In genomic region chrX:11663875-11664210, GRCh38 we compare ENCODE assay signal across 10 cellular contexts. TPM values are rescaled to one million over a fixed set of nuclear protein-coding genes. Genes with fewer than 3 reads are reported as not detected.
DNase-seq lines count a peak whose midpoint lies in the region; ATAC-seq and TF ChIP-seq lines count a peak whose summit lies in the region.
"Had no signal": no experiment of that assay in that cellular context is flagged by ENCODE, and none has a peak within 500 bp of the region (broad histone marks: within the 10 kb centered on the region; RNA-seq: fewer than 3 reads in every experiment).

No MANE protein-coding gene starts in this region.

- H4K20me1 ChIP-seq in SK-N-SH (ENCODE audit: insufficient read depth): no peaks in the 10 kb centered on the region

- intact Hi-C loops in lower lobe of right lung (cut with DNase I): no loop called here
- intact Hi-C loops in tibial artery (cut with DNase I; ENCODE audit: low total_unique reads): no loop called here

- 15% methylated on average over 5 of the region's 6 CpGs for WGBS in SK-N-SH (ENCODE audit: low lambda C conversion rate)

- H3F3A ChIP-seq in SK-N-SH (replicated peaks; ENCODE audit: insufficient read depth): no peaks in the 10 kb centered on the region

- H3K9me3 ChIP-seq in lower lobe of right lung: no peaks in the 10 kb centered on the region
- H3K9me3 ChIP-seq in tibial artery: peaks cover 0 to 8% (median 0%) of the 10 kb centered on the region in 3 donors
- no peaks in the 10 kb centered on the region for H3K9me3 ChIP-seq in SK-N-SH

- no peak for TF ChIP-seq CTCF in coronary artery (IDR thresholded peaks at IDR 0.05)
- no peak for TF ChIP-seq CTCF in lower lobe of right lung (IDR thresholded peaks at IDR 0.05)
- no peak for TF ChIP-seq CTCF in tibial artery (IDR thresholded peaks at IDR 0.05)
- TF ChIP-seq CTCF in SK-N-SH (IDR thresholded peaks at IDR 0.05): no peak

- H3K27me3 ChIP-seq in lower lobe of right lung (ENCODE audit: low read depth) (peaks cover 16% of the 10 kb centered on the region), tibial artery (no peaks in the 10 kb centered on the region), SK-N-SH (ENCODE audit: insufficient read depth) (peaks cover 42% of the 10 kb centered on the region; the same call in 1 of the 2 replicates)

- TF ChIP-seq RAD21 in SK-N-SH (IDR thresholded peaks at IDR 0.05; ENCODE audit: low read length): no peak

- TF ChIP-seq EP300 in SK-N-SH (IDR thresholded peaks at IDR 0.05; ENCODE audit: borderline replicate concordance in 1 of 2, low read depth in 1 of 2, low read length in 1 of 2): no peak

- H3K9me2 ChIP-seq in SK-N-SH: no peaks in the 10 kb centered on the region

- H3K9ac ChIP-seq in SK-N-SH: no peak overlapping the region

- H2AFZ ChIP-seq in SK-N-SH (ENCODE audit: low read depth): no peak overlapping the region

- CTCF ChIA-PET in SK-N-SH (lab: Yijun Ruan, JAX): interaction anchor here (1.3 kb wide), 1 partner anchor 15 kb away, joined by 5 read pairs; no protein-coding TSS in a partner anchor

- POLR2A ChIA-PET in SK-N-SH (lab: Yijun Ruan, JAX): no interaction called here

- H3K4me3 ChIP-seq in coronary artery (peak overlapping the region; percentile 64), lower lobe of right lung (peak overlapping the region; percentile 52), tibial artery (peak overlapping the region; percentile 55 to 59), SK-N-SH (ENCODE audit: low read depth in 2 of 2, low read length in 1 of 2) (no peak overlapping the region)

- H3K36me3 ChIP-seq in lower lobe of right lung (no peaks in the 10 kb centered on the region), tibial artery (no peaks in the 10 kb centered on the region), SK-N-SH (replicated peaks in 1 of 2; ENCODE audit: control insufficient read depth in 1 of 2, insufficient read depth in 2 of 2, low read length in 1 of 2) (no peaks in the 10 kb centered on the region)

- H3K4me2 ChIP-seq in SK-N-SH: no peak overlapping the region

- H3K27ac ChIP-seq in coronary artery: no peak overlapping the region
- peak overlapping the region; percentile 49 for H3K27ac ChIP-seq in lower lobe of right lung
- H3K27ac ChIP-seq in tibial artery: peak overlapping the region; percentile 50 to 70
- H3K27ac ChIP-seq in SK-N-SH (ENCODE audit: low read depth in 2 of 2, low read length in 1 of 2): no peak overlapping the region

- H3K79me2 ChIP-seq in SK-N-SH (ENCODE audit: insufficient read depth): no peaks in the 10 kb centered on the region

- DNase-seq in NCI-H748 (lab: John Stamatoyannopoulos, UW; ENCODE audit: unreplicated experiment) (peak; percentile 2), NCI-H748 treated with DMSO at 0.1 percent for 48 hours (lab: John Stamatoyannopoulos, UW) (no peak), coronary artery (ENCODE audit: low spot score) (no peak), lower lobe of right lung (no peak), tibial artery (no peak), SK-N-SH (no peak), COR-L47 (lab: John Stamatoyannopoulos, UW) (no peak)
- DNase-seq in activated CD8-positive, alpha-beta memory T cell treated with anti-CD3 and anti-CD28 coated beads, Interleukin-2, amount 50 U/mL, for 48 hours: no peak
- DNase-seq: NCI-H345 had no signal

- no peak for ATAC-seq in lower lobe of right lung
- ATAC-seq: SK-N-SH treated with all-trans-retinoic acid at 6 μM for 48 hours had no signal

- H3K4me1 ChIP-seq in lower lobe of right lung (no peaks in the 10 kb centered on the region), tibial artery (peaks cover 0 to 6% (median 0%) of the 10 kb centered on the region in 4 donors), SK-N-SH (ENCODE audit: control insufficient read depth in 1 of 2, insufficient read depth in 2 of 2, low read depth in 1 of 2, low read length in 1 of 2) (no peaks in the 10 kb centered on the region; a peak in 1 of 4 replicates)

TF ChIP-seq in SK-N-SH, 30 proteins besides CTCF, POLR2A, EP300 and RAD21:
- TF ChIP-seq MXI1 (IDR thresholded peaks at IDR 0.05; ENCODE audit: low read depth, low read length) (no peak), IRF3 (IDR thresholded peaks at IDR 0.05; ENCODE audit: low read depth, low read length) (no peak), FOXM1 (IDR thresholded peaks at IDR 0.05; ENCODE audit: low read depth) (no peak), USF2 (IDR thresholded peaks at IDR 0.05; ENCODE audit: borderline replicate concordance, low read depth, low read length) (no peak), SMC3 (IDR thresholded peaks at IDR 0.05; ENCODE audit: low read depth, low read length) (no peak), TEAD4 (IDR thresholded peaks at IDR 0.05; ENCODE audit: borderline replicate concordance, insufficient read depth) (no peak), RXRA (IDR thresholded peaks at IDR 0.05; ENCODE audit: borderline replicate concordance, low read depth) (no peak), NRF1 (IDR thresholded peaks at IDR 0.05; ENCODE audit: low read depth, low read length) (no peak), FOSL2 (IDR thresholded peaks at IDR 0.05; ENCODE audit: borderline replicate concordance, low read depth) (no peak), GABPA (IDR thresholded peaks at IDR 0.05; ENCODE audit: low read depth) (no peak), SIN3A (IDR thresholded peaks at IDR 0.05; ENCODE audit: borderline replicate concordance, low read depth, low read length) (no peak), FOXJ3 (CRISPR knock-in tag; IDR thresholded peaks at IDR 0.05) (no peak), EZH2phosphoT487 (IDR thresholded peaks at IDR 0.05; ENCODE audit: borderline replicate concordance, low read depth) (no peak), RFX5 (IDR thresholded peaks at IDR 0.05; ENCODE audit: low read length) (no peak), CHD2 (IDR thresholded peaks at IDR 0.05; ENCODE audit: low read length, partially characterized antibody) (no peak), POLR2AphosphoS5 (IDR thresholded peaks at IDR 0.05; ENCODE audit: low read depth, low read length) (no peak), YY1 (IDR thresholded peaks at IDR 0.05; ENCODE audit: low read depth) (no peak)

RNA-seq across cellular contexts. Expression of gene ARHGAP6, which starts 1.9 kb away (rescaled TPM):
- total RNA-seq in lower lobe of right lung: 16.7 TPM
- 0.16 and 0.29 TPM in 2 replicates for polyA plus RNA-seq in SK-N-SH (2012; rRNA removed)
- polyA plus RNA-seq in SK-N-SH (2012; cell fraction: cytosol; rRNA removed): 0.22 and 0.23 TPM in 2 replicates
- polyA plus RNA-seq in SK-N-SH (2012; cell fraction: nucleus; rRNA removed): 0.35 and 0.41 TPM in 2 replicates

Comparison
In these comparisons a context has a peak if more than half of its experiments do, and no peak if none do; other contexts are left out.
1. H3K27ac ChIP-seq: peak in lower lobe of right lung (single experiment) and tibial artery (2 of 2); none in coronary artery (0 of 2) and SK-N-SH (0 of 2).
2. H3K4me3 ChIP-seq: peak in coronary artery (single experiment), lower lobe of right lung (single experiment) and tibial artery (2 of 2); none in SK-N-SH (0 of 2).